ENCODE assay signal across 11 cellular contexts in genomic region chr7:101201695-101202602, GRCh38. TPM values are rescaled to one million over a fixed set of nuclear protein-coding genes. Genes with fewer than 3 reads are reported as not detected.
A peak's percentile ranks its signal among the peaks of the same experiment; 100 is the strongest.
DNase-seq lines count a peak whose midpoint lies in the region; ATAC-seq lines count a peak whose summit lies in the region.
"Had no signal": no experiment of that assay in that cellular context is flagged by ENCODE, and none has a peak within 500 bp of the region (broad histone marks: within the 10 kb centered on the region; RNA-seq: fewer than 3 reads in every experiment).

No MANE protein-coding gene starts in this region.

- H3K27me3 ChIP-seq in iPS-15b (ENCODE audit: control insufficient read depth, insufficient read depth, low read length) = peaks cover 8% of the 10 kb centered on the region

- H3K36me3 ChIP-seq in iPS-15b (ENCODE audit: control insufficient read depth, insufficient read depth, low read length) = peaks cover 7% of the 10 kb centered on the region

- H3K9me3 ChIP-seq in iPS-15b (ENCODE audit: control insufficient read depth, insufficient read depth, low read length) = no peaks in the 10 kb centered on the region

- peak overlapping the region; percentile 60 for H3K4me3 ChIP-seq in iPS-15b (ENCODE audit: low read depth, low read length)

- peaks cover 13% of the 10 kb centered on the region for H3K4me1 Mint-ChIP-seq in activated T-cell treated with anti-CD3 and anti-CD28 coated beads, Interleukin-2, amount 50 U/mL, for 4 hours (ENCODE audit: low read depth)
- peaks cover 15 to 37% of the 10 kb centered on the region in 2 donors for H3K4me1 Mint-ChIP-seq in stimulated activated naive B cell treated with anti-CD40 and anti-IgM and Interleukin-4, amounts not matched to agents 10 μg/mL and 1 μg/mL and 100 μg/mL, for 72 hours
- peaks cover 8% of the 10 kb centered on the region for H3K4me1 Mint-ChIP-seq in activated T-helper 1 cell treated with anti-CD3 and anti-CD28 coated beads, Interleukin-12 subunit alpha, Interleukin-12 subunit beta, Interleukin-2, Interleukin-4 antibody, amounts not matched to agents 30 ng/mL and 10 ng/mL and 1 ng/mL, durations not matched to agents 14 hours and 24 hours and 36 hours (ENCODE audit: low read depth)

- no peak overlapping the region for H3K27ac Mint-ChIP-seq in stimulated activated naive B cell treated with anti-CD40 and anti-IgM and Interleukin-4, amounts not matched to agents 10 μg/mL and 1 μg/mL and 100 μg/mL, for 72 hours
- H3K27ac Mint-ChIP-seq in activated T-helper 1 cell treated with anti-CD3 and anti-CD28 coated beads, Interleukin-12 subunit alpha, Interleukin-12 subunit beta, Interleukin-2, Interleukin-4 antibody, amounts not matched to agents 30 ng/mL and 10 ng/mL and 1 ng/mL, durations not matched to agents 14 hours and 24 hours and 36 hours = no peak overlapping the region
- H3K27ac Mint-ChIP-seq: dendritic cell treated with granulocyte-macrophage colony-stimulating factor and Interleukin-4, amounts not matched to agents 40 ng/mL and 50 ng/mL, for 4 days had no signal

- H3K4me1 ChIP-seq in iPS-15b (ENCODE audit: control insufficient read depth, insufficient read depth, low read length) = peaks cover 3% of the 10 kb centered on the region

- no peaks in the 10 kb centered on the region for H3K36me3 Mint-ChIP-seq in activated T-cell treated with anti-CD3 and anti-CD28 coated beads, Interleukin-2, amount 50 U/mL, for 4 hours (ENCODE audit: insufficient read depth)
- H3K36me3 Mint-ChIP-seq in stimulated activated naive B cell treated with anti-CD40 and anti-IgM and Interleukin-4, amounts not matched to agents 10 μg/mL and 1 μg/mL and 100 μg/mL, for 72 hours = peaks cover 11 to 16% of the 10 kb centered on the region in 2 donors
- no peaks in the 10 kb centered on the region for H3K36me3 Mint-ChIP-seq in activated T-helper 1 cell treated with anti-CD3 and anti-CD28 coated beads, Interleukin-12 subunit alpha, Interleukin-12 subunit beta, Interleukin-2, Interleukin-4 antibody, amounts not matched to agents 30 ng/mL and 10 ng/mL and 1 ng/mL, durations not matched to agents 14 hours and 24 hours and 36 hours (ENCODE audit: low read depth)

- H3K4me3 Mint-ChIP-seq in activated T-cell treated with anti-CD3 and anti-CD28 coated beads, Interleukin-2, amount 50 U/mL, for 4 hours = no peak overlapping the region
- H3K4me3 Mint-ChIP-seq in stimulated activated naive B cell treated with anti-CD40 and anti-IgM and Interleukin-4, amounts not matched to agents 10 μg/mL and 1 μg/mL and 100 μg/mL, for 72 hours = peak overlapping the region in 1 of 2 donors; percentile 25
- no peak overlapping the region for H3K4me3 Mint-ChIP-seq in activated T-helper 1 cell treated with anti-CD3 and anti-CD28 coated beads, Interleukin-12 subunit alpha, Interleukin-12 subunit beta, Interleukin-2, Interleukin-4 antibody, amounts not matched to agents 30 ng/mL and 10 ng/mL and 1 ng/mL, durations not matched to agents 14 hours and 24 hours and 36 hours
- H3K4me3 Mint-ChIP-seq: dendritic cell treated with granulocyte-macrophage colony-stimulating factor and Interleukin-4, amounts not matched to agents 40 ng/mL and 50 ng/mL, for 4 days had no signal

- peaks cover 34% of the 10 kb centered on the region for H3K27me3 Mint-ChIP-seq in activated T-cell treated with anti-CD3 and anti-CD28 coated beads, Interleukin-2, amount 50 U/mL, for 4 hours (ENCODE audit: low read depth)
- H3K27me3 Mint-ChIP-seq in stimulated activated naive B cell treated with anti-CD40 and anti-IgM and Interleukin-4, amounts not matched to agents 10 μg/mL and 1 μg/mL and 100 μg/mL, for 72 hours = peaks cover 38 to 51% of the 10 kb centered on the region in 2 donors
- H3K27me3 Mint-ChIP-seq in activated T-helper 1 cell treated with anti-CD3 and anti-CD28 coated beads, Interleukin-12 subunit alpha, Interleukin-12 subunit beta, Interleukin-2, Interleukin-4 antibody, amounts not matched to agents 30 ng/mL and 10 ng/mL and 1 ng/mL, durations not matched to agents 14 hours and 24 hours and 36 hours (ENCODE audit: insufficient read depth) = peaks cover 29% of the 10 kb centered on the region

- ATAC-seq in activated T-cell treated with anti-CD3 and anti-CD28 coated beads, Interleukin-2, amount 50 U/mL, for 4 hours = peak; percentile 19 to 25
- ATAC-seq in stimulated activated naive B cell treated with anti-CD40 and anti-IgM and Interleukin-4, amounts not matched to agents 10 μg/mL and 1 μg/mL and 100 μg/mL, for 72 hours (replicated peaks) = peak; percentile 56 to 76

- no peaks in the 10 kb centered on the region for H3K9me3 Mint-ChIP-seq in activated T-cell treated with anti-CD3 and anti-CD28 coated beads, Interleukin-2, amount 50 U/mL, for 4 hours
- H3K9me3 Mint-ChIP-seq in stimulated activated naive B cell treated with anti-CD40 and anti-IgM and Interleukin-4, amounts not matched to agents 10 μg/mL and 1 μg/mL and 100 μg/mL, for 72 hours = no peaks in the 10 kb centered on the region
- no peaks in the 10 kb centered on the region for H3K9me3 Mint-ChIP-seq in activated T-helper 1 cell treated with anti-CD3 and anti-CD28 coated beads, Interleukin-12 subunit alpha, Interleukin-12 subunit beta, Interleukin-2, Interleukin-4 antibody, amounts not matched to agents 30 ng/mL and 10 ng/mL and 1 ng/mL, durations not matched to agents 14 hours and 24 hours and 36 hours
- H3K9me3 Mint-ChIP-seq: dendritic cell treated with granulocyte-macrophage colony-stimulating factor and Interleukin-4, amounts not matched to agents 40 ng/mL and 50 ng/mL, for 4 days had no signal

- no peak for DNase-seq in activated T-cell treated with anti-CD3 and anti-CD28 coated beads, Interleukin-2, amount 50 U/mL, for 4 hours
- DNase-seq in activated T-cell treated with anti-CD3 and anti-CD28 coated beads for 4 hours (no peak), GOT3 (lab: John Stamatoyannopoulos, UW) (no peak)
- no peak for DNase-seq in stimulated activated naive B cell treated with anti-CD40 and anti-IgM and Interleukin-4, amounts not matched to agents 10 μg/mL and 1 μg/mL and 100 μg/mL, for 72 hours
- no peak for DNase-seq in activated T-helper 1 cell treated with anti-CD3 and anti-CD28 coated beads, Interleukin-12 subunit alpha, Interleukin-12 subunit beta, Interleukin-2, Interleukin-4 antibody, amounts not matched to agents 30 ng/mL and 10 ng/mL and 1 ng/mL, durations not matched to agents 14 hours and 24 hours and 36 hours (ENCODE audit: low spot score)
- DNase-seq: activated T-cell treated with anti-CD3 and anti-CD28 coated beads, Interleukin-2, amount 50 U/mL, for 1 hour; NCI-H187; stimulated activated CD4-positive, alpha-beta T cell treated with anti-CD3 and anti-CD28 coated beads, Interleukin-12 subunit alpha, Interleukin-12 subunit beta, amount 100 ng/mL, for 4 hours had no signal

- H3K9ac ChIP-seq in iPS-15b (ENCODE audit: low read depth, low read length) = peak overlapping the region; percentile 65

- intact Hi-C loops in activated T-helper 1 cell treated with anti-CD3 and anti-CD28 coated beads, Interleukin-12 subunit alpha, Interleukin-12 subunit beta, Interleukin-2, Interleukin-4 antibody, amounts not matched to agents 30 ng/mL and 10 ng/mL and 1 ng/mL, durations not matched to agents 14 hours and 24 hours and 36 hours (cut with micrococcal nuclease) = no loop called here

RNA-seq across cellular contexts. Expression of gene MOGAT3, which starts 1.1 kb away (rescaled TPM):
- not detected for total RNA-seq in activated T-cell treated with anti-CD3 and anti-CD28 coated beads, Interleukin-2, amount 50 U/mL, for 4 hours
- total RNA-seq in activated T-helper 1 cell treated with anti-CD3 and anti-CD28 coated beads, Interleukin-12 subunit alpha, Interleukin-12 subunit beta, Interleukin-2, Interleukin-4 antibody, amounts not matched to agents 30 ng/mL and 10 ng/mL and 1 ng/mL, durations not matched to agents 14 hours and 24 hours and 36 hours = not detected in 2 replicates
- total RNA-seq: temporal lobe had no signal

RNA-seq across cellular contexts. Expression of gene PLOD3, which starts 15.4 kb away (rescaled TPM):
- 10 to 100 TPM; 30.1 to 38.9 (median 33.2) TPM for total RNA-seq in activated T-cell treated with anti-CD3 and anti-CD28 coated beads, Interleukin-2, amount 50 U/mL, for 4 hours
- 65.2 and 68.9 TPM in 2 replicates for total RNA-seq in activated T-helper 1 cell treated with anti-CD3 and anti-CD28 coated beads, Interleukin-12 subunit alpha, Interleukin-12 subunit beta, Interleukin-2, Interleukin-4 antibody, amounts not matched to agents 30 ng/mL and 10 ng/mL and 1 ng/mL, durations not matched to agents 14 hours and 24 hours and 36 hours

RNA-seq across cellular contexts. Expression of gene ZNHIT1, which starts 16.0 kb away (rescaled TPM):
- 10 to 100 TPM; 50.4 to 55.0 (median 53.2) TPM for total RNA-seq in activated T-cell treated with anti-CD3 and anti-CD28 coated beads, Interleukin-2, amount 50 U/mL, for 4 hours
- total RNA-seq in activated T-helper 1 cell treated with anti-CD3 and anti-CD28 coated beads, Interleukin-12 subunit alpha, Interleukin-12 subunit beta, Interleukin-2, Interleukin-4 antibody, amounts not matched to agents 30 ng/mL and 10 ng/mL and 1 ng/mL, durations not matched to agents 14 hours and 24 hours and 36 hours = 49.7 and 53.4 TPM in 2 replicates

RNA-seq across cellular contexts. Expression of gene NAT16, which starts 21.9 kb away (rescaled TPM):
- total RNA-seq in activated T-cell treated with anti-CD3 and anti-CD28 coated beads, Interleukin-2, amount 50 U/mL, for 4 hours = not detected
- 0.08 TPM in 1 of 2 replicates, not detected in the other for total RNA-seq in activated T-helper 1 cell treated with anti-CD3 and anti-CD28 coated beads, Interleukin-12 subunit alpha, Interleukin-12 subunit beta, Interleukin-2, Interleukin-4 antibody, amounts not matched to agents 30 ng/mL and 10 ng/mL and 1 ng/mL, durations not matched to agents 14 hours and 24 hours and 36 hours

RNA-seq across cellular contexts. Expression of gene CLDN15, which starts 35.7 kb away (rescaled TPM):
- 10 to 100 TPM; 15.6 to 18.5 (median 17.6) TPM for total RNA-seq in activated T-cell treated with anti-CD3 and anti-CD28 coated beads, Interleukin-2, amount 50 U/mL, for 4 hours
- total RNA-seq in activated T-helper 1 cell treated with anti-CD3 and anti-CD28 coated beads, Interleukin-12 subunit alpha, Interleukin-12 subunit beta, Interleukin-2, Interleukin-4 antibody, amounts not matched to agents 30 ng/mL and 10 ng/mL and 1 ng/mL, durations not matched to agents 14 hours and 24 hours and 36 hours = 19.0 and 19.5 TPM in 2 replicates
